Comparison of ENCODE assay signal across 14 cellular contexts in the genomic region with DNA sequence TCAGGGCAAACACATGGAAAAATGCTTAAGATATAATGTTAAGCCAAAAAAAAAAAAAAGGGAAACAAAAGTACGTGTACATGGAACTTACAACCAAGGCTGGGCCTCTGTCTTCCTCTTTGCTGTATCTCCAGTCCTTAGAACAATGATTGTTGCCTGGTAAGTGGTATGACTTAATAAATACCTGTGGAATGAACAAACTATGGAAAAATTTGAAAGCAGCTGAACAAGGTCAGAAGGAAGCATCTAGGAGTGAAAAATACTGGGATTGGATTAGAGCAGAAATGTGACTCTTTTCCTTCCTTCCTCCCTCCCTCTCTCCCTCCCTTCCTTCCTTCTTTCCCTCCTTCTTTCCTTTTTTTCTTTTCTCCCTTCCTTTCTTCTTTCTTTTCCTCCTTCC. TPM values are rescaled to one million over a fixed set of nuclear protein-coding genes. Genes with fewer than 3 reads are reported as not detected.
DNase-seq lines count a peak whose midpoint lies in the region; ATAC-seq, FAIRE-seq and TF ChIP-seq lines count a peak whose summit lies in the region.
"Had no signal": no experiment of that assay in that cellular context is flagged by ENCODE, and none has a peak within 500 bp of the region (broad histone marks: within the 10 kb centered on the region; RNA-seq: fewer than 3 reads in every experiment).

No MANE protein-coding gene starts in this region.

- intact Hi-C loops in pancreas (cut with DNase I): no loop called here

- no peaks in the 10 kb centered on the region for H3K79me1 ChIP-seq in mesendoderm (ENCODE audit: low read length)

- no peaks in the 10 kb centered on the region for H3K9me3 ChIP-seq in pancreas
- H3K9me3 ChIP-seq: breast epithelium had no signal

- H3K27ac ChIP-seq in epithelial cell of prostate: peak overlapping the region; percentile 62
- H3K27ac ChIP-seq in pancreas: no peak overlapping the region
- no peak overlapping the region for H3K27ac ChIP-seq in mesendoderm (ENCODE audit: low read depth, low read length)
- H3K27ac ChIP-seq: breast epithelium had no signal

- no peaks in the 10 kb centered on the region for H3K36me3 ChIP-seq in pancreas
- H3K36me3 ChIP-seq in mesendoderm (ENCODE audit: control insufficient read depth, insufficient read depth, low read length): no peaks in the 10 kb centered on the region
- H3K36me3 ChIP-seq: breast epithelium had no signal

- WGBS in pancreas, 2 donors: 32 to 37% methylated on average over 1 of the region's 1 CpG
- WGBS in mesendoderm (ENCODE audit: extremely low coverage, insufficient coverage, low lambda C conversion rate): no CpG with 5 or more reads among the region's 1 CpG

- H3K4ac ChIP-seq in mesendoderm (ENCODE audit: low read depth, low read length): no peak overlapping the region

- H3K4me2 ChIP-seq in mesendoderm (ENCODE audit: low read length): no peak overlapping the region

- H3K79me2 ChIP-seq in mesendoderm (ENCODE audit: control insufficient read depth, insufficient read depth, low read length): no peaks in the 10 kb centered on the region

- no peak overlapping the region for H2BK5ac ChIP-seq in mesendoderm (ENCODE audit: low read length)

- H3K18ac ChIP-seq in mesendoderm (ENCODE audit: low read length): no peak overlapping the region

- FAIRE-seq in G401.6 (lab: Jason Lieb, UNC) (peak; percentile 98), pancreas (lab: Jason Lieb, UNC) (peak; percentile 23)

- no peak overlapping the region for H2BK15ac ChIP-seq in mesendoderm (replicated peaks; ENCODE audit: low read depth)

- no peak overlapping the region for H2BK120ac ChIP-seq in mesendoderm (ENCODE audit: low read depth, low read length)

- H3K4me3 ChIP-seq in pancreas (no peak overlapping the region), mesendoderm (ENCODE audit: low read length) (no peak overlapping the region)
- H3K4me3 ChIP-seq: breast epithelium had no signal

- in situ Hi-C loops in G401 (cut with HindIII; ENCODE audit: low sequenced_read_pairs): no loop called here

- no peak overlapping the region for H3K56ac ChIP-seq in mesendoderm (ENCODE audit: low read length)

- H3K23ac ChIP-seq in mesendoderm (ENCODE audit: low read length): no peak overlapping the region

- DNase-seq in RKO (ENCODE audit: low spot score) (peak; percentile 9), epithelial cell of prostate (ENCODE audit: low read depth, low spot score) (no peak), pancreas (no peak), G401 (ENCODE audit: low spot score) (no peak), mesendoderm (no peak), pons (ENCODE audit: low spot score) (no peak), GM10266 (ENCODE audit: extremely low spot score) (no peak)
- DNase-seq: activated CD4-positive, alpha-beta T cell treated with anti-CD3 and anti-CD28 coated beads, Interleukin-2, amount 10 ng/mL, durations not matched to agents 7 days and 5 days; NCI-H2171; substantia nigra; T-helper 17 cell had no signal

- no peak overlapping the region for H4K8ac ChIP-seq in mesendoderm (ENCODE audit: low read depth, low read length)

- no peak overlapping the region for H3K9ac ChIP-seq in mesendoderm (ENCODE audit: low read length)

- no peak overlapping the region for H4K5ac ChIP-seq in mesendoderm (ENCODE audit: low read length)

- ATAC-seq in pancreas: peak in 1 of 4 donors; percentile 69
- ATAC-seq: esophagus mucosa, T-helper 17 cell had no signal

- H3K4me1 ChIP-seq in pancreas: no peaks in the 10 kb centered on the region
- no peaks in the 10 kb centered on the region for H3K4me1 ChIP-seq in mesendoderm (ENCODE audit: control insufficient read depth, low read depth, low read length)
- H3K4me1 ChIP-seq: breast epithelium had no signal

- H3K27me3 ChIP-seq in pancreas (peaks cover 0 to 4% (median 0%) of the 10 kb centered on the region in 4 donors), mesendoderm (ENCODE audit: insufficient read depth, low read length, poor library complexity) (no peaks in the 10 kb centered on the region)

- H2AK5ac ChIP-seq in mesendoderm (ENCODE audit: low read length): no peak overlapping the region

- TF ChIP-seq CTCF in pancreas (IDR thresholded peaks at IDR 0.05) (no peak), GM10266 (IDR thresholded peaks at IDR 0.05; ENCODE audit: control insufficient read depth, insufficient read depth, low read depth, missing control alignments) (no peak)

RNA-seq across cellular contexts. Expression of a gene that starts 21.5 kb away (rescaled TPM):
- 1 to 10 TPM; 3.7 to 8.2 (median 6.7) TPM for total RNA-seq in pancreas
- polyA plus RNA-seq in pancreas: 1 to 10 TPM; 3.2 to 3.7 TPM
- total RNA-seq in G401 (2014; rRNA removed; shearing (Covaris generic)): 59.1 and 115 TPM in 2 replicates
- polyA plus RNA-seq in mesendoderm (2013, experiment 1 of 2): 28.1 TPM
- polyA plus RNA-seq in mesendoderm (2013, experiment 2 of 2): 28.3 TPM

RNA-seq across cellular contexts. Expression of a gene that starts 54.2 kb away (rescaled TPM):
- total RNA-seq in pancreas: 1 to 10 TPM in 4 of 6 donors, under 1 TPM in 2; 0.74 to 1.9 (median 1.2) TPM
- 1 to 10 TPM; 4.0 to 4.4 TPM for polyA plus RNA-seq in pancreas
- 0.43 and 1.3 TPM in 2 replicates for total RNA-seq in G401 (2014; rRNA removed; shearing (Covaris generic))
- 5.6 TPM for polyA plus RNA-seq in mesendoderm (2013, experiment 1 of 2)
- 6.2 TPM for polyA plus RNA-seq in mesendoderm (2013, experiment 2 of 2)
- total RNA-seq: T-helper 17 cell had no signal
